7 cellular contexts compared by ENCODE assay signal in the genomic region with DNA sequence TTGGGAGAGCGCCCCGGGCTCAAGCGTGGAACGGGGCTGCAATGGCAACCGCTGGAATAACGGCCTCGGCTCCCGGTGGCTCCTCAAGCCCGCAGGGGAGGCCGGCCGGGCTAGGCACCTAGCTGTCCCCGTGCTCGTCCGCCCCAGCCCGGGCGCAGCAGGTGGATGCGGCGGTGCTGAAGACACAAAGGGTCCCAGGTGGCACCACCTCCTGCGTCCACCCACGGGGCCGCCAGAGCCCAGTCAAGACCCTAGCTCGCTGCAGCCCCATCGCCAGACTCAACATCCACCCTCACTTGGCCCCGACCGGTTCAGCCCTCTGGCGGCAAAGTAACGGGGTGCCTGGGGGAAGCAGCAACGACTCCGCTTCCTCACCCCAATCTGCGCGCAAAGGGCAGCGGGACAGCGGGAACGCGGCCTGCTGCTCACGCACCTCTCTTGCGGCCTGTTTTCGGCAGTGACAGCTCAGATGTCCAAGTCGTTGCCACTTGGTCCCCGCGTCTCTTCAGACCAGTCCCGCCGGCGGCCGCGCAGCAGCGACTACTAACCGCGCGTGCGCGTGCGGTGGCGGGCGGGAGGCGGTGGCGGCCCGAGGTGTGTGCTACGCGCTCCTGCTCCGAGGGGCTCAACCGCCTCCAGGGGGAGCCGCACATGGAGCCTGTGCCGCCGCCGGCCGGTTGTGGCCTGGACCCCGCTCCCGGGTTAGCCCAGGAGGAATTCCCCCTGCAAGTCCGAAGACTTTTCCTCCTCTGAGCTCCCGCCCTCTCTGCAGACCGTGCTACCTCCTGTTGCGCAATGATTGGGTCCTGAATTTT. TPM values are rescaled to one million over a fixed set of nuclear protein-coding genes. Genes with fewer than 3 reads are reported as not detected.
DNase-seq lines count a peak whose midpoint lies in the region; ATAC-seq and TF ChIP-seq lines count a peak whose summit lies in the region.

A gene with protein sequence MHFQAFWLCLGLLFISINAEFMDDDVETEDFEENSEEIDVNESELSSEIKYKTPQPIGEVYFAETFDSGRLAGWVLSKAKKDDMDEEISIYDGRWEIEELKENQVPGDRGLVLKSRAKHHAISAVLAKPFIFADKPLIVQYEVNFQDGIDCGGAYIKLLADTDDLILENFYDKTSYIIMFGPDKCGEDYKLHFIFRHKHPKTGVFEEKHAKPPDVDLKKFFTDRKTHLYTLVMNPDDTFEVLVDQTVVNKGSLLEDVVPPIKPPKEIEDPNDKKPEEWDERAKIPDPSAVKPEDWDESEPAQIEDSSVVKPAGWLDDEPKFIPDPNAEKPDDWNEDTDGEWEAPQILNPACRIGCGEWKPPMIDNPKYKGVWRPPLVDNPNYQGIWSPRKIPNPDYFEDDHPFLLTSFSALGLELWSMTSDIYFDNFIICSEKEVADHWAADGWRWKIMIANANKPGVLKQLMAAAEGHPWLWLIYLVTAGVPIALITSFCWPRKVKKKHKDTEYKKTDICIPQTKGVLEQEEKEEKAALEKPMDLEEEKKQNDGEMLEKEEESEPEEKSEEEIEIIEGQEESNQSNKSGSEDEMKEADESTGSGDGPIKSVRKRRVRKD (minus strand): TSS at position 545 of the 815 bp plus-strand sequence. CDS start 14,570 bp downstream, outside the sequence.

- TF ChIP-seq CTCF in GM13976 (IDR thresholded peaks at IDR 0.05; ENCODE audit: borderline replicate concordance, control extremely low read depth, extremely low read depth, insufficient read depth, missing control alignments): peak; percentile 25

- in situ Hi-C loops in GM13976 (cut with MboI; ENCODE audit: low sequenced_read_pairs, unreplicated experiment): no loop called here
- in situ Hi-C loops in T47D (cut with HindIII; ENCODE audit: low pct_unique_long_range_greater_than_20kb, low sequenced_read_pairs): no loop called here

- H3K27ac ChIP-seq in iPS-20b (ENCODE audit: low read length): no peak within 1 kb of the TSS

- peaks cover 23% of the 10 kb centered on the region for H3K27me3 ChIP-seq in iPS-20b (ENCODE audit: insufficient read depth, low read length)

- H3K36me3 ChIP-seq in iPS-20b (ENCODE audit: insufficient read depth, low read depth, low read length): no peaks in the 10 kb centered on the region

- no peak within 1 kb of the TSS for H3K27ac Mint-ChIP-seq in T-helper 17 cell

- no peaks in the 10 kb centered on the region for H3K9me3 ChIP-seq in T-helper 17 cell (ENCODE audit: control insufficient read depth, low read length, poor library complexity, severe bottlenecking)
- no peaks in the 10 kb centered on the region for H3K9me3 ChIP-seq in iPS-20b (ENCODE audit: insufficient read depth, low read depth, low read length)

- peaks cover 71% of the 10 kb centered on the region for H3K27me3 Mint-ChIP-seq in T-helper 17 cell

- H3K9ac ChIP-seq in iPS-20b (ENCODE audit: low read depth, low read length): peak within 1 kb of the TSS; percentile 73

- H3K4me1 Mint-ChIP-seq in T-helper 17 cell: peaks cover 5% of the 10 kb centered on the region

- DNase-seq in GM13976 (ENCODE audit: low spot score) (peak; percentile 80), NCI-H1417 (lab: John Stamatoyannopoulos, UW) (peak; percentile 68 to 98 (median 96)), T-helper 17 cell (peak in 1 of 3 donors; percentile 5), T47D (ENCODE audit: low read depth in 1 of 2, low spot score in 1 of 2) (peak; percentile 56 to 71), skeletal muscle cell (ENCODE audit: low read depth) (no peak)

- peak within 1 kb of the TSS; percentile 80 for H3K4me3 ChIP-seq in iPS-20b (ENCODE audit: low read length)
- H3K4me3 ChIP-seq in skeletal muscle cell (ENCODE audit: low read depth, low read length): peak within 1 kb of the TSS; percentile 67

- H3K4me3 Mint-ChIP-seq in T-helper 17 cell: peak within 1 kb of the TSS; percentile 89

- peak; percentile 81 for ATAC-seq in HG02840 (IDR thresholded peaks at IDR 0.05; ENCODE audit: low FRiP score, unreplicated experiment)
- peak; percentile 69 for ATAC-seq in T-helper 17 cell

- H3K4me1 ChIP-seq in iPS-20b (ENCODE audit: insufficient read depth, low read length): no peaks in the 10 kb centered on the region

- H3K36me3 Mint-ChIP-seq in T-helper 17 cell (ENCODE audit: low read depth): peaks cover 10% of the 10 kb centered on the region

RNA-seq across cellular contexts. Expression of the gene that starts here (rescaled TPM):
- not detected for total RNA-seq in T-helper 17 cell

Comparison
In these comparisons a context has a peak if more than half of its experiments do, and no peak if none do; other contexts are left out.
1. Peak in ATAC-seq in T-helper 17 cell; RNA of the gene not detected or under 1 TPM.